1 cellular context compared by ENCODE assay signal in the genomic region with DNA sequence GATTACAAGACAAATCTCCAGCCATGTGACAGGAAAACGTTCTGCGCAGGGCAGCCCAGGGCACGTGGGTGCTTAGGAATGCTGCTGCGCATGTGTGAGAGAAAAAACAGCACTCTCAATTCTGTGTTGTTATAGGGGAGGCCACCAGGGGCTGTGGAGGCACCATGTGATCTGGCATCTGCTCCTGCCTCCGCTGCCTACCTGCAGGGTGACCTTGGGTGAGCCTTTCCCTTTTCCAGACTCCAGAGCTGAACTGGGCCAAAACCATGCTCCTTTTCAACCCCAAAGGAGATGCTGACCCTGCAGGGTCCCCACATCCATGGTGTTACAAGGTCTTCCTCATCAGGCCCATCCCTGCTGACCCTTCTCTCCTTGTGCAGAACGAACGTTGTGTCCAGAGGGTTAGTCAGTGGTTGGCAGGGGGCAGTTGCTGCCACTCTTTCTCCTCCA.
TF ChIP-seq lines count a peak whose summit lies in the region.

No MANE protein-coding gene starts in this region.

TF ChIP-seq in K562, 482 proteins besides CTCF, POLR2A, EP300 and RAD21 (continued from another document and continues in another):
- TF ChIP-seq, protein P1, sequence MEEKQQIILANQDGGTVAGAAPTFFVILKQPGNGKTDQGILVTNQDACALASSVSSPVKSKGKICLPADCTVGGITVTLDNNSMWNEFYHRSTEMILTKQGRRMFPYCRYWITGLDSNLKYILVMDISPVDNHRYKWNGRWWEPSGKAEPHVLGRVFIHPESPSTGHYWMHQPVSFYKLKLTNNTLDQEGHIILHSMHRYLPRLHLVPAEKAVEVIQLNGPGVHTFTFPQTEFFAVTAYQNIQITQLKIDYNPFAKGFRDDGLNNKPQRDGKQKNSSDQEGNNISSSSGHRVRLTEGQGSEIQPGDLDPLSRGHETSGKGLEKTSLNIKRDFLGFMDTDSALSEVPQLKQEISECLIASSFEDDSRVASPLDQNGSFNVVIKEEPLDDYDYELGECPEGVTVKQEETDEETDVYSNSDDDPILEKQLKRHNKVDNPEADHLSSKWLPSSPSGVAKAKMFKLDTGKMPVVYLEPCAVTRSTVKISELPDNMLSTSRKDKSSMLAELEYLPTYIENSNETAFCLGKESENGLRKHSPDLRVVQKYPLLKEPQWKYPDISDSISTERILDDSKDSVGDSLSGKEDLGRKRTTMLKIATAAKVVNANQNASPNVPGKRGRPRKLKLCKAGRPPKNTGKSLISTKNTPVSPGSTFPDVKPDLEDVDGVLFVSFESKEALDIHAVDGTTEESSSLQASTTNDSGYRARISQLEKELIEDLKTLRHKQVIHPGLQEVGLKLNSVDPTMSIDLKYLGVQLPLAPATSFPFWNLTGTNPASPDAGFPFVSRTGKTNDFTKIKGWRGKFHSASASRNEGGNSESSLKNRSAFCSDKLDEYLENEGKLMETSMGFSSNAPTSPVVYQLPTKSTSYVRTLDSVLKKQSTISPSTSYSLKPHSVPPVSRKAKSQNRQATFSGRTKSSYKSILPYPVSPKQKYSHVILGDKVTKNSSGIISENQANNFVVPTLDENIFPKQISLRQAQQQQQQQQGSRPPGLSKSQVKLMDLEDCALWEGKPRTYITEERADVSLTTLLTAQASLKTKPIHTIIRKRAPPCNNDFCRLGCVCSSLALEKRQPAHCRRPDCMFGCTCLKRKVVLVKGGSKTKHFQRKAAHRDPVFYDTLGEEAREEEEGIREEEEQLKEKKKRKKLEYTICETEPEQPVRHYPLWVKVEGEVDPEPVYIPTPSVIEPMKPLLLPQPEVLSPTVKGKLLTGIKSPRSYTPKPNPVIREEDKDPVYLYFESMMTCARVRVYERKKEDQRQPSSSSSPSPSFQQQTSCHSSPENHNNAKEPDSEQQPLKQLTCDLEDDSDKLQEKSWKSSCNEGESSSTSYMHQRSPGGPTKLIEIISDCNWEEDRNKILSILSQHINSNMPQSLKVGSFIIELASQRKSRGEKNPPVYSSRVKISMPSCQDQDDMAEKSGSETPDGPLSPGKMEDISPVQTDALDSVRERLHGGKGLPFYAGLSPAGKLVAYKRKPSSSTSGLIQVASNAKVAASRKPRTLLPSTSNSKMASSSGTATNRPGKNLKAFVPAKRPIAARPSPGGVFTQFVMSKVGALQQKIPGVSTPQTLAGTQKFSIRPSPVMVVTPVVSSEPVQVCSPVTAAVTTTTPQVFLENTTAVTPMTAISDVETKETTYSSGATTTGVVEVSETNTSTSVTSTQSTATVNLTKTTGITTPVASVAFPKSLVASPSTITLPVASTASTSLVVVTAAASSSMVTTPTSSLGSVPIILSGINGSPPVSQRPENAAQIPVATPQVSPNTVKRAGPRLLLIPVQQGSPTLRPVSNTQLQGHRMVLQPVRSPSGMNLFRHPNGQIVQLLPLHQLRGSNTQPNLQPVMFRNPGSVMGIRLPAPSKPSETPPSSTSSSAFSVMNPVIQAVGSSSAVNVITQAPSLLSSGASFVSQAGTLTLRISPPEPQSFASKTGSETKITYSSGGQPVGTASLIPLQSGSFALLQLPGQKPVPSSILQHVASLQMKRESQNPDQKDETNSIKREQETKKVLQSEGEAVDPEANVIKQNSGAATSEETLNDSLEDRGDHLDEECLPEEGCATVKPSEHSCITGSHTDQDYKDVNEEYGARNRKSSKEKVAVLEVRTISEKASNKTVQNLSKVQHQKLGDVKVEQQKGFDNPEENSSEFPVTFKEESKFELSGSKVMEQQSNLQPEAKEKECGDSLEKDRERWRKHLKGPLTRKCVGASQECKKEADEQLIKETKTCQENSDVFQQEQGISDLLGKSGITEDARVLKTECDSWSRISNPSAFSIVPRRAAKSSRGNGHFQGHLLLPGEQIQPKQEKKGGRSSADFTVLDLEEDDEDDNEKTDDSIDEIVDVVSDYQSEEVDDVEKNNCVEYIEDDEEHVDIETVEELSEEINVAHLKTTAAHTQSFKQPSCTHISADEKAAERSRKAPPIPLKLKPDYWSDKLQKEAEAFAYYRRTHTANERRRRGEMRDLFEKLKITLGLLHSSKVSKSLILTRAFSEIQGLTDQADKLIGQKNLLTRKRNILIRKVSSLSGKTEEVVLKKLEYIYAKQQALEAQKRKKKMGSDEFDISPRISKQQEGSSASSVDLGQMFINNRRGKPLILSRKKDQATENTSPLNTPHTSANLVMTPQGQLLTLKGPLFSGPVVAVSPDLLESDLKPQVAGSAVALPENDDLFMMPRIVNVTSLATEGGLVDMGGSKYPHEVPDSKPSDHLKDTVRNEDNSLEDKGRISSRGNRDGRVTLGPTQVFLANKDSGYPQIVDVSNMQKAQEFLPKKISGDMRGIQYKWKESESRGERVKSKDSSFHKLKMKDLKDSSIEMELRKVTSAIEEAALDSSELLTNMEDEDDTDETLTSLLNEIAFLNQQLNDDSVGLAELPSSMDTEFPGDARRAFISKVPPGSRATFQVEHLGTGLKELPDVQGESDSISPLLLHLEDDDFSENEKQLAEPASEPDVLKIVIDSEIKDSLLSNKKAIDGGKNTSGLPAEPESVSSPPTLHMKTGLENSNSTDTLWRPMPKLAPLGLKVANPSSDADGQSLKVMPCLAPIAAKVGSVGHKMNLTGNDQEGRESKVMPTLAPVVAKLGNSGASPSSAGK (IDR thresholded peaks at IDR 0.05) = peak; percentile 27; the same call in 1 of the 2 replicates
- TF ChIP-seq, protein P2, sequence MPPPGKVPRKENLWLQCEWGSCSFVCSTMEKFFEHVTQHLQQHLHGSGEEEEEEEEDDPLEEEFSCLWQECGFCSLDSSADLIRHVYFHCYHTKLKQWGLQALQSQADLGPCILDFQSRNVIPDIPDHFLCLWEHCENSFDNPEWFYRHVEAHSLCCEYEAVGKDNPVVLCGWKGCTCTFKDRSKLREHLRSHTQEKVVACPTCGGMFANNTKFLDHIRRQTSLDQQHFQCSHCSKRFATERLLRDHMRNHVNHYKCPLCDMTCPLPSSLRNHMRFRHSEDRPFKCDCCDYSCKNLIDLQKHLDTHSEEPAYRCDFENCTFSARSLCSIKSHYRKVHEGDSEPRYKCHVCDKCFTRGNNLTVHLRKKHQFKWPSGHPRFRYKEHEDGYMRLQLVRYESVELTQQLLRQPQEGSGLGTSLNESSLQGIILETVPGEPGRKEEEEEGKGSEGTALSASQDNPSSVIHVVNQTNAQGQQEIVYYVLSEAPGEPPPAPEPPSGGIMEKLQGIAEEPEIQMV (tag; conservative IDR thresholded peaks at IDR 0.05; ENCODE audit: low read depth) = no peak
- no peak for TF ChIP-seq PRPF4 (IDR thresholded peaks at IDR 0.05; ENCODE audit: insufficient read depth, low read depth, low read length, poor library complexity, severe bottlenecking)
- TF ChIP-seq FOXJ3 (CRISPR knock-in tag; IDR thresholded peaks at IDR 0.05) = no peak
- no peak for TF ChIP-seq ZNF165 (CRISPR knock-in tag; IDR thresholded peaks at IDR 0.05; ENCODE audit: borderline replicate concordance)
- TF ChIP-seq ZC3H11A (IDR thresholded peaks at IDR 0.05; ENCODE audit: low read depth, low read length) = no peak
- TF ChIP-seq CEBPG (CRISPR knock-in tag; IDR thresholded peaks at IDR 0.05) = no peak
- TF ChIP-seq CEBPG (tag; conservative IDR thresholded peaks at IDR 0.05 in 1 of 2, IDR thresholded peaks at IDR 0.05 in 1 of 2) = no peak
- no peak for TF ChIP-seq KDM1A (IDR thresholded peaks at IDR 0.05)
- no peak for TF ChIP-seq ZNF408 (CRISPR knock-in tag; IDR thresholded peaks at IDR 0.05; ENCODE audit: low read depth)
- no peak for TF ChIP-seq ZNF583 (CRISPR knock-in tag; IDR thresholded peaks at IDR 0.05)
- TF ChIP-seq BACH1 (tag; IDR thresholded peaks at IDR 0.05) = no peak
- TF ChIP-seq, protein P3, sequence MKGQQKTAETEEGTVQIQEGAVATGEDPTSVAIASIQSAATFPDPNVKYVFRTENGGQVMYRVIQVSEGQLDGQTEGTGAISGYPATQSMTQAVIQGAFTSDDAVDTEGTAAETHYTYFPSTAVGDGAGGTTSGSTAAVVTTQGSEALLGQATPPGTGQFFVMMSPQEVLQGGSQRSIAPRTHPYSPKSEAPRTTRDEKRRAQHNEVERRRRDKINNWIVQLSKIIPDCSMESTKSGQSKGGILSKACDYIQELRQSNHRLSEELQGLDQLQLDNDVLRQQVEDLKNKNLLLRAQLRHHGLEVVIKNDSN (CRISPR knock-in tag; IDR thresholded peaks at IDR 0.05) = peak; percentile 82
- TF ChIP-seq L3MBTL2 (IDR thresholded peaks at IDR 0.05) = peak; percentile 25; the same call in 1 of the 2 replicates
- TF ChIP-seq, protein P4, sequence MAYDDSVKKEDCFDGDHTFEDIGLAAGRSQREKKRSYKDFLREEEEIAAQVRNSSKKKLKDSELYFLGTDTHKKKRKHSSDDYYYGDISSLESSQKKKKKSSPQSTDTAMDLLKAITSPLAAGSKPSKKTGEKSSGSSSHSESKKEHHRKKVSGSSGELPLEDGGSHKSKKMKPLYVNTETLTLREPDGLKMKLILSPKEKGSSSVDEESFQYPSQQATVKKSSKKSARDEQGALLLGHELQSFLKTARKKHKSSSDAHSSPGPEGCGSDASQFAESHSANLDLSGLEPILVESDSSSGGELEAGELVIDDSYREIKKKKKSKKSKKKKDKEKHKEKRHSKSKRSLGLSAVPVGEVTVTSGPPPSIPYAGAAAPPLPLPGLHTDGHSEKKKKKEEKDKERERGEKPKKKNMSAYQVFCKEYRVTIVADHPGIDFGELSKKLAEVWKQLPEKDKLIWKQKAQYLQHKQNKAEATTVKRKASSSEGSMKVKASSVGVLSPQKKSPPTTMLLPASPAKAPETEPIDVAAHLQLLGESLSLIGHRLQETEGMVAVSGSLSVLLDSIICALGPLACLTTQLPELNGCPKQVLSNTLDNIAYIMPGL (CRISPR knock-in tag; IDR thresholded peaks at IDR 0.05) = no peak
- TF ChIP-seq SP2 (IDR thresholded peaks at IDR 0.05; ENCODE audit: extremely low read depth, low read depth, low read length, poor library complexity, severe bottlenecking) = no peak
- TF ChIP-seq CREM (IDR thresholded peaks at IDR 0.05; ENCODE audit: low read depth) = no peak
- TF ChIP-seq BDP1 (IDR thresholded peaks at IDR 0.05; ENCODE audit: insufficient read depth, insufficient read length) = no peak
- TF ChIP-seq ZNF121 (CRISPR knock-in tag; conservative IDR thresholded peaks at IDR 0.05) = no peak
- TF ChIP-seq ZSCAN32 (CRISPR knock-in tag; IDR thresholded peaks at IDR 0.05) = no peak
- TF ChIP-seq, protein P5, sequence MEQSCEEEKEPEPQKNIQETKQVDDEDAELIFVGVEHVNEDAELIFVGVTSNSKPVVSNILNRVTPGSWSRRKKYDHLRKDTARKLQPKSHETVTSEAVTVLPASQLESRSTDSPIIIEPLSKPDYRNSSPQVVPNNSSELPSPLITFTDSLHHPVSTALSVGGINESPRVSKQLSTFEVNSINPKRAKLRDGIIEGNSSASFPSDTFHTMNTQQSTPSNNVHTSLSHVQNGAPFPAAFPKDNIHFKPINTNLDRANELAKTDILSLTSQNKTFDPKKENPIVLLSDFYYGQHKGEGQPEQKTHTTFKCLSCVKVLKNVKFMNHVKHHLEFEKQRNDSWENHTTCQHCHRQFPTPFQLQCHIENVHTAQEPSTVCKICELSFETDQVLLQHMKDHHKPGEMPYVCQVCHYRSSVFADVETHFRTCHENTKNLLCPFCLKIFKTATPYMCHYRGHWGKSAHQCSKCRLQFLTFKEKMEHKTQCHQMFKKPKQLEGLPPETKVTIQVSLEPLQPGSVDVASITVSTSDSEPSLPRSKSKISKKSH (CRISPR knock-in tag; IDR thresholded peaks at IDR 0.05) = no peak
- TF ChIP-seq, protein P6, sequence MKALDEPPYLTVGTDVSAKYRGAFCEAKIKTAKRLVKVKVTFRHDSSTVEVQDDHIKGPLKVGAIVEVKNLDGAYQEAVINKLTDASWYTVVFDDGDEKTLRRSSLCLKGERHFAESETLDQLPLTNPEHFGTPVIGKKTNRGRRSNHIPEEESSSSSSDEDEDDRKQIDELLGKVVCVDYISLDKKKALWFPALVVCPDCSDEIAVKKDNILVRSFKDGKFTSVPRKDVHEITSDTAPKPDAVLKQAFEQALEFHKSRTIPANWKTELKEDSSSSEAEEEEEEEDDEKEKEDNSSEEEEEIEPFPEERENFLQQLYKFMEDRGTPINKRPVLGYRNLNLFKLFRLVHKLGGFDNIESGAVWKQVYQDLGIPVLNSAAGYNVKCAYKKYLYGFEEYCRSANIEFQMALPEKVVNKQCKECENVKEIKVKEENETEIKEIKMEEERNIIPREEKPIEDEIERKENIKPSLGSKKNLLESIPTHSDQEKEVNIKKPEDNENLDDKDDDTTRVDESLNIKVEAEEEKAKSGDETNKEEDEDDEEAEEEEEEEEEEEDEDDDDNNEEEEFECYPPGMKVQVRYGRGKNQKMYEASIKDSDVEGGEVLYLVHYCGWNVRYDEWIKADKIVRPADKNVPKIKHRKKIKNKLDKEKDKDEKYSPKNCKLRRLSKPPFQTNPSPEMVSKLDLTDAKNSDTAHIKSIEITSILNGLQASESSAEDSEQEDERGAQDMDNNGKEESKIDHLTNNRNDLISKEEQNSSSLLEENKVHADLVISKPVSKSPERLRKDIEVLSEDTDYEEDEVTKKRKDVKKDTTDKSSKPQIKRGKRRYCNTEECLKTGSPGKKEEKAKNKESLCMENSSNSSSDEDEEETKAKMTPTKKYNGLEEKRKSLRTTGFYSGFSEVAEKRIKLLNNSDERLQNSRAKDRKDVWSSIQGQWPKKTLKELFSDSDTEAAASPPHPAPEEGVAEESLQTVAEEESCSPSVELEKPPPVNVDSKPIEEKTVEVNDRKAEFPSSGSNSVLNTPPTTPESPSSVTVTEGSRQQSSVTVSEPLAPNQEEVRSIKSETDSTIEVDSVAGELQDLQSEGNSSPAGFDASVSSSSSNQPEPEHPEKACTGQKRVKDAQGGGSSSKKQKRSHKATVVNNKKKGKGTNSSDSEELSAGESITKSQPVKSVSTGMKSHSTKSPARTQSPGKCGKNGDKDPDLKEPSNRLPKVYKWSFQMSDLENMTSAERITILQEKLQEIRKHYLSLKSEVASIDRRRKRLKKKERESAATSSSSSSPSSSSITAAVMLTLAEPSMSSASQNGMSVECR (CRISPR knock-in tag; IDR thresholded peaks at IDR 0.05) = no peak
- TF ChIP-seq ZNF384 (IDR thresholded peaks at IDR 0.05; ENCODE audit: low read depth, low read length) = peak; percentile 34; the same call in 1 of the 2 replicates
- TF ChIP-seq FOS (IDR thresholded peaks at IDR 0.05; ENCODE audit: extremely low read depth, insufficient read length) = no peak
- peak; percentile 89 to 91 for TF ChIP-seq NRF1 (conservative IDR thresholded peaks at IDR 0.05 in 1 of 2, IDR thresholded peaks at IDR 0.05 in 1 of 2)
- TF ChIP-seq, protein P7, sequence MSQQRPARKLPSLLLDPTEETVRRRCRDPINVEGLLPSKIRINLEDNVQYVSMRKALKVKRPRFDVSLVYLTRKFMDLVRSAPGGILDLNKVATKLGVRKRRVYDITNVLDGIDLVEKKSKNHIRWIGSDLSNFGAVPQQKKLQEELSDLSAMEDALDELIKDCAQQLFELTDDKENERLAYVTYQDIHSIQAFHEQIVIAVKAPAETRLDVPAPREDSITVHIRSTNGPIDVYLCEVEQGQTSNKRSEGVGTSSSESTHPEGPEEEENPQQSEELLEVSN (IDR thresholded peaks at IDR 0.05; ENCODE audit: borderline replicate concordance in 1 of 2, extremely low read depth in 1 of 2, insufficient read depth in 1 of 2, insufficient read length in 1 of 2, low read depth in 1 of 2, low read length in 1 of 2, poor library complexity in 1 of 2, severe bottlenecking in 1 of 2) = peak in 1 of 2 experiments; percentile 46
- TF ChIP-seq, protein P8, sequence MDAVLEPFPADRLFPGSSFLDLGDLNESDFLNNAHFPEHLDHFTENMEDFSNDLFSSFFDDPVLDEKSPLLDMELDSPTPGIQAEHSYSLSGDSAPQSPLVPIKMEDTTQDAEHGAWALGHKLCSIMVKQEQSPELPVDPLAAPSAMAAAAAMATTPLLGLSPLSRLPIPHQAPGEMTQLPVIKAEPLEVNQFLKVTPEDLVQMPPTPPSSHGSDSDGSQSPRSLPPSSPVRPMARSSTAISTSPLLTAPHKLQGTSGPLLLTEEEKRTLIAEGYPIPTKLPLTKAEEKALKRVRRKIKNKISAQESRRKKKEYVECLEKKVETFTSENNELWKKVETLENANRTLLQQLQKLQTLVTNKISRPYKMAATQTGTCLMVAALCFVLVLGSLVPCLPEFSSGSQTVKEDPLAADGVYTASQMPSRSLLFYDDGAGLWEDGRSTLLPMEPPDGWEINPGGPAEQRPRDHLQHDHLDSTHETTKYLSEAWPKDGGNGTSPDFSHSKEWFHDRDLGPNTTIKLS (IDR thresholded peaks at IDR 0.05; ENCODE audit: borderline replicate concordance, low read depth) = no peak
- TF ChIP-seq CCNT2 (IDR thresholded peaks at IDR 0.05; ENCODE audit: borderline replicate concordance, extremely low read depth, insufficient read length, low read depth, low read length) = no peak
- no peak for TF ChIP-seq SREBF2 (CRISPR knock-in tag; IDR thresholded peaks at IDR 0.05)
